In genomic region chr14:95466506-95466905, GRCh38 we compare ENCODE assay signal across 17 cellular contexts.
"Had no signal": no experiment of that assay in that cellular context is flagged by ENCODE, and none has a peak within 500 bp of the region (broad histone marks: within the 10 kb centered on the region; RNA-seq: fewer than 3 reads in every experiment).

No MANE protein-coding gene starts in this region.

- H3K4me2 ChIP-seq: hepatocyte had no signal

- H3K4me3 ChIP-seq: esophagus muscularis mucosa, hepatocyte, left lung, mucosa of descending colon, skin epidermis had no signal

- H3K27ac ChIP-seq: esophagus muscularis mucosa, hepatocyte, left lung, VCaP had no signal

- H3K27me3 Mint-ChIP-seq: memory B cell had no signal

- H3K9me3 Mint-ChIP-seq: activated T-cell treated with anti-CD3 and anti-CD28 coated beads, Interleukin-2, amount 50 U/mL, for 72 hours; memory B cell; natural killer cell; type B pancreatic cell had no signal

- H3K27ac Mint-ChIP-seq: activated T-cell treated with anti-CD3 and anti-CD28 coated beads, Interleukin-2, amount 50 U/mL, for 72 hours; natural killer cell; type B pancreatic cell had no signal

- ATAC-seq: activated T-cell treated with anti-CD3 and anti-CD28 coated beads, Interleukin-2, amount 50 U/mL, for 72 hours; mucosa of descending colon; natural killer cell; stimulated activated naive CD8-positive, alpha-beta T cell treated with anti-CD3 and anti-CD28 coated beads, Interleukin-15, Interleukin-2, amounts not matched to agents 100 U/mL and 50 U/mL, for 24 hours had no signal

- H3K4me3 Mint-ChIP-seq: activated T-cell treated with anti-CD3 and anti-CD28 coated beads, Interleukin-2, amount 50 U/mL, for 72 hours; memory B cell; natural killer cell; type B pancreatic cell had no signal

- H3K27me3 ChIP-seq: hepatocyte, left lung had no signal

- DNase-seq: activated CD4-positive, alpha-beta T cell treated with anti-CD3 and anti-CD28 coated beads, Interleukin-2, amount 50 U/mL, for 48 hours; activated gamma-delta T cell treated with Interleukin-2 at 50 U/mL for 16 hours; activated T-cell treated with anti-CD3 and anti-CD28 coated beads, Interleukin-2, amount 50 U/mL, for 72 hours; islet precursor cell; left lung; natural killer cell; stimulated activated CD4-positive, alpha-beta T cell treated with anti-CD3 and anti-CD28 coated beads, Interleukin-15, amount 100 ng/mL, for 24 hours; stimulated activated CD4-positive, alpha-beta T cell treated with anti-CD3 and anti-CD28 coated beads, Interleukin-4, amount 100 ng/mL, for 24 hours; stimulated activated naive CD8-positive, alpha-beta T cell treated with anti-CD3 and anti-CD28 coated beads, Interleukin-15, Interleukin-2, amounts not matched to agents 100 U/mL and 50 U/mL, for 24 hours; T-helper 1 cell had no signal

- H3K36me3 Mint-ChIP-seq: natural killer cell, type B pancreatic cell had no signal

- H3K9me3 ChIP-seq: esophagus muscularis mucosa, left lung, mucosa of descending colon had no signal
